In genomic region chr5:167816864-167817263, GRCh38 we compare ENCODE assay signal across 18 cellular contexts.
"Had no signal": no experiment of that assay in that cellular context is flagged by ENCODE, and none has a peak within 500 bp of the region (broad histone marks: within the 10 kb centered on the region; RNA-seq: fewer than 3 reads in every experiment).

No MANE protein-coding gene starts in this region.

- FAIRE-seq: colon had no signal

- H3K9me3 ChIP-seq: adrenal gland, gastroesophageal sphincter, heart left ventricle, ovary, psoas muscle, right lobe of liver, spleen, upper lobe of right lung had no signal

- ATAC-seq: activated T-cell treated with anti-CD3 and anti-CD28 coated beads, Interleukin-2, amount 50 U/mL, for 72 hours; gastroesophageal sphincter; heart left ventricle; naive thymus-derived CD8-positive, alpha-beta T cell; psoas muscle; right lobe of liver; stimulated activated naive B cell treated with anti-CD40 and anti-IgM and Interleukin-4, amounts not matched to agents 10 μg/mL and 1 μg/mL and 100 μg/mL, for 72 hours had no signal

- H3K36me3 ChIP-seq: adrenal gland, gastroesophageal sphincter, heart left ventricle, ovary, right lobe of liver, spleen, upper lobe of right lung, WERI-Rb-1 had no signal

- H3K4me3 ChIP-seq: adrenal gland, dorsolateral prefrontal cortex, gastroesophageal sphincter, heart left ventricle, ovary, psoas muscle, right lobe of liver, spleen, upper lobe of right lung had no signal

- DNase-seq: activated CD4-positive, alpha-beta T cell treated with anti-CD3 and anti-CD28 coated beads for 1 hour; activated gamma-delta T cell treated with Interleukin-2 at 50 U/mL for 16 hours; activated T-cell treated with anti-CD3 and anti-CD28 coated beads, Interleukin-2, amount 50 U/mL, for 72 hours; caudate nucleus; dorsolateral prefrontal cortex; heart left ventricle; naive thymus-derived CD8-positive, alpha-beta T cell; ovary; psoas muscle; right lobe of liver; spleen; stimulated activated CD4-positive, alpha-beta T cell treated with anti-CD3 and anti-CD28 coated beads, Interleukin-4, amount 100 ng/mL, for 4 hours; stimulated activated naive B cell treated with anti-CD40 and anti-IgM and Interleukin-4, amounts not matched to agents 10 μg/mL and 1 μg/mL and 100 μg/mL, for 72 hours; upper lobe of right lung; WERI-Rb-1 had no signal

- H3K27me3 ChIP-seq: adrenal gland, dorsolateral prefrontal cortex, heart left ventricle, ovary, right lobe of liver, spleen, upper lobe of right lung had no signal

- H3K27ac ChIP-seq: adrenal gland, dorsolateral prefrontal cortex, gastroesophageal sphincter, heart left ventricle, ovary, psoas muscle, right lobe of liver, spleen, upper lobe of right lung, WERI-Rb-1 had no signal

- H3K4me1 ChIP-seq: adrenal gland, gastroesophageal sphincter, psoas muscle, right lobe of liver, spleen, upper lobe of right lung had no signal
